ENCODE assay signal across 9 cellular contexts in the genomic region with DNA sequence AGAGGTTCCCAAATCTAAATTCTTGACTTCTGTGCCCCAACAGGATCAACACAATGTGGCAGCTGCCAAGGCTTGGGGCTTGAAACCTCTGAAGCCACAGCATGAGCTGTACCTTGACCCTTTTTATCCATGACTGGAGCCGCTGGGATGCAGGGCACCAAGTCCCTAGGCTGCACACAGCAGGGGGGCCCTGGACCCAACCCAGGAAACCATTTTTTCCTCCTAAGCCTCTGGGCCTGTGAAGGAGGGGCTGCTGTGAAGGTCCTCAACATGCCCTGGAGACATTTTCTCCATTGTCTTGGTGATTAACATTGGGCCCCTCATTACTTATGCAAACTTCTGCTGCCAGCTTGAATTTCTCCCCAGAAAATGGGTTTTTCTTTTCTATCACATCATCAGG.
"Had no signal": no experiment of that assay in that cellular context is flagged by ENCODE, and none has a peak within 500 bp of the region (broad histone marks: within the 10 kb centered on the region; RNA-seq: fewer than 3 reads in every experiment).

No MANE protein-coding gene starts in this region.

- H2AFZ ChIP-seq: GM23338 had no signal

- H3K27ac ChIP-seq: HL-60 had no signal

- H3K4me3 ChIP-seq: GM23338 had no signal

- DNase-seq: H9, HCEC 1CT, HFFc6, KG1 had no signal

- FAIRE-seq: H1, H54, HepG2 had no signal

- H3K4me2 ChIP-seq: GM23338 had no signal

- ATAC-seq: GM23338, HepG2 had no signal
